ENCODE assay signal across 19 cellular contexts in the genomic region with DNA sequence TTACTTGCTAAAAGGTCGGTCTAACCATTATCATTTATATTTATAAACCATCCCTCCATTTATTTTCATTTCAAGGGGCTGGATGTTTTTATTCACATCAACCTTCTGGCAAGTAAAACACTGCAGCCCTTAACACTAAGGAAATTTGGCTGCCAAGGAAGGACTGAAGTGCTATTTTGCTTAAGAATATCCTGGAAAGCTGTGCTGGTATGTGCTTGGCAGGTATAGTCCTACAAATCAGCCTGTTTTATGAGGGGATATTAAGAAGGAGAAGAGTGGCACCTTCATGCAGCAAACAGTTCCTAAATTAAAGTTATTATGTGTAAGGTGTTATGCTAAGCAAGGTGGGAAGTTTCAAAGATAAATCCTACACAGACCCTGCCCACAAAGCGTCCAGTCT. TPM values are rescaled to one million over a fixed set of nuclear protein-coding genes. Genes with fewer than 3 reads are reported as not detected.
DNase-seq lines count a peak whose midpoint lies in the region; ATAC-seq, FAIRE-seq and TF ChIP-seq lines count a peak whose summit lies in the region.
"Had no signal": no experiment of that assay in that cellular context is flagged by ENCODE, and none has a peak within 500 bp of the region (broad histone marks: within the 10 kb centered on the region; RNA-seq: fewer than 3 reads in every experiment).

No MANE protein-coding gene starts in this region.

- no peaks in the 10 kb centered on the region for H3K27me3 Mint-ChIP-seq in progenitor cell of endocrine pancreas
- H3K27me3 Mint-ChIP-seq: IgD-negative memory B cell had no signal

- H3K4me3 Mint-ChIP-seq in progenitor cell of endocrine pancreas (ENCODE audit: low read depth), result no peak overlapping the region
- H3K4me3 Mint-ChIP-seq: IgD-negative memory B cell, naive B cell had no signal

- no peak overlapping the region for H3K27ac Mint-ChIP-seq in progenitor cell of endocrine pancreas
- H3K27ac Mint-ChIP-seq: IgD-negative memory B cell had no signal

- dilution Hi-C loops in endothelial cell of umbilical vein (cut with MboI; ENCODE audit: extremely low pct_ligation_motif_present, low sequenced_read_pairs), result no loop called here

- H3K9me3 ChIP-seq in PC-9 (ENCODE audit: insufficient read depth, low read depth) (peaks cover 7% of the 10 kb centered on the region; the same call in 1 of the 2 replicates), endothelial cell of umbilical vein (replicated peaks; ENCODE audit: control insufficient read depth, insufficient read depth, low read length) (no peaks in the 10 kb centered on the region), ovary (no peaks in the 10 kb centered on the region), transverse colon (no peaks in the 10 kb centered on the region)

- POLR2A ChIA-PET in PC-9 (lab: Charles Lee; ENCODE audit: unreplicated experiment) (no interaction called here), endothelial cell of umbilical vein (lab: Charles Lee) (no interaction called here)

- H3K9me2 ChIP-seq in PC-9 (ENCODE audit: insufficient read depth), result no peaks in the 10 kb centered on the region

- no peaks in the 10 kb centered on the region for H3K9me1 ChIP-seq in endothelial cell of umbilical vein (replicated peaks; ENCODE audit: control insufficient read depth, extremely low read depth, insufficient read depth, low read length)

- no peak for TF ChIP-seq CTCF in PC-9 (conservative IDR thresholded peaks at IDR 0.05)
- no peak for TF ChIP-seq CTCF in endothelial cell of umbilical vein (IDR thresholded peaks at IDR 0.05; ENCODE audit: extremely low read depth in 1 of 2, insufficient read depth in 1 of 2, low read depth in 1 of 2, low read length in 2 of 2)
- no peak for TF ChIP-seq CTCF in ovary (IDR thresholded peaks at IDR 0.05)
- no peak for TF ChIP-seq CTCF in transverse colon (IDR thresholded peaks at IDR 0.05)
- no peak for TF ChIP-seq CTCF in progenitor cell of endocrine pancreas (IDR thresholded peaks at IDR 0.05; ENCODE audit: unreplicated experiment)

- in situ Hi-C loops in transverse colon (cut with MboI; ENCODE audit: low pct_ligation_motif_present in 1 of 4, low pct_unique_long_range_greater_than_20kb in 1 of 4, low sequenced_read_pairs in 3 of 4), result no loop called here

- H3K27ac ChIP-seq in PC-9 (peak overlapping the region; percentile 50), endothelial cell of umbilical vein (ENCODE audit: insufficient read depth, low read depth, low read length) (peak overlapping the region; percentile 12), ovary (peak overlapping the region in 1 of 2 donors; percentile 40), transverse colon (peak overlapping the region; percentile 6 to 40 (median 31))

- 11 to 21% (median 18%) methylated on average over 2 of the region's 2 CpGs for WGBS in ovary, 3 donors
- 57 to 72% methylated on average over 2 of the region's 2 CpGs for WGBS in transverse colon (ENCODE audit: low coverage in 1 of 2), 2 donors

- no peaks in the 10 kb centered on the region for H4K20me1 ChIP-seq in PC-9 (ENCODE audit: insufficient read depth)
- no peaks in the 10 kb centered on the region for H4K20me1 ChIP-seq in endothelial cell of umbilical vein (replicated peaks; ENCODE audit: control insufficient read depth, extremely low read depth, insufficient read depth, low read length)

- ATAC-seq in GM21825 (IDR thresholded peaks at IDR 0.05; ENCODE audit: unreplicated experiment), result no peak

- intact Hi-C loops in PC-9 (cut with micrococcal nuclease; ENCODE audit: unreplicated experiment), result loop anchor here (1.0 kb wide), 1 partner anchor 14 kb away; no protein-coding TSS in a partner anchor
- intact Hi-C loops in endothelial cell of umbilical vein (cut with micrococcal nuclease), result loop anchor here (1.0 to 2.0 kb wide), 3 partner anchors 9 to 135 kb away; no protein-coding TSS in a partner anchor
- intact Hi-C loops in ovary (cut with DNase I), result no loop called here
- intact Hi-C loops in transverse colon (cut with DNase I; ENCODE audit: low total_unique reads), result no loop called here

- TF ChIP-seq EP300 in ovary (IDR thresholded peaks at IDR 0.05) (no peak), transverse colon (IDR thresholded peaks at IDR 0.05; ENCODE audit: low read depth) (no peak)

- peak overlapping the region; percentile 41 for H3K9ac ChIP-seq in endothelial cell of umbilical vein (replicated peaks; ENCODE audit: extremely low read depth, insufficient read depth, low read length)

- peak overlapping the region; percentile 58 for H3K4me2 ChIP-seq in PC-9
- H3K4me2 ChIP-seq in endothelial cell of umbilical vein (ENCODE audit: insufficient read depth, low read length), result peak overlapping the region; percentile 65

- no peaks in the 10 kb centered on the region for H3K36me3 ChIP-seq in PC-9 (ENCODE audit: low read depth)
- H3K36me3 ChIP-seq in endothelial cell of umbilical vein (ENCODE audit: control insufficient read depth in 2 of 2, extremely low read depth in 1 of 2, insufficient read depth in 2 of 2, low read length in 2 of 2), result no peaks in the 10 kb centered on the region
- H3K36me3 ChIP-seq in ovary, result no peaks in the 10 kb centered on the region
- H3K36me3 ChIP-seq in transverse colon, result no peaks in the 10 kb centered on the region

- H3F3A ChIP-seq in PC-9 (ENCODE audit: insufficient read depth, low read depth), result peaks cover 5% of the 10 kb centered on the region

- CTCF ChIA-PET in PC-9 (lab: Charles Lee) (no interaction called here), endothelial cell of umbilical vein (lab: Charles Lee) (interaction anchor here (1.0 to 1.2 kb wide), 2 partner anchors 9 to 82 kb away, joined by 3 to 5 read pairs; no protein-coding TSS in a partner anchor)

- H2AFZ ChIP-seq in PC-9 (no peak overlapping the region), endothelial cell of umbilical vein (ENCODE audit: low read depth, low read length) (no peak overlapping the region)

- H3K4me1 ChIP-seq in PC-9 (replicated peaks; ENCODE audit: insufficient read depth), result peaks cover 24% of the 10 kb centered on the region
- H3K4me1 ChIP-seq in endothelial cell of umbilical vein (ENCODE audit: control insufficient read depth, extremely low read depth, insufficient read depth, low read length), result peaks cover 28% of the 10 kb centered on the region
- peaks cover 7% of the 10 kb centered on the region for H3K4me1 ChIP-seq in ovary (ENCODE audit: insufficient read depth)
- peaks cover 3 to 48% (median 30%) of the 10 kb centered on the region in 4 donors for H3K4me1 ChIP-seq in transverse colon

- BruUV-seq in PC-9 (replicated peaks; lab: Mats Ljungman, UMichigan) (no TSS peak), endothelial cell of umbilical vein (replicated peaks; lab: Mats Ljungman, UMichigan) (no TSS peak)

- DNase-seq in PC-9 (no peak), endothelial cell of umbilical vein (ENCODE audit: low read depth, low spot score) (no peak), ovary (no peak), transverse colon (no peak), COLO829 (ENCODE audit: low spot score) (no peak), progenitor cell of endocrine pancreas (ENCODE audit: low spot score, unreplicated experiment) (no peak)
- DNase-seq: activated naive CD4-positive, alpha-beta T cell; activated T-cell treated with anti-CD3 and anti-CD28 coated beads for 4 hours; AML-193; anterior cingulate cortex; MM.1S; naive B cell; NCI-H187; SW 1271 had no signal

- H3K4me3 ChIP-seq in PC-9, result no peak overlapping the region
- H3K4me3 ChIP-seq in endothelial cell of umbilical vein (replicated peaks in 1 of 3; ENCODE audit: insufficient read depth in 1 of 3, low read depth in 1 of 3, low read length in 3 of 3), result peak overlapping the region in 1 of 3 experiments; percentile 14
- peak overlapping the region; percentile 9 for H3K4me3 ChIP-seq in ovary
- H3K4me3 ChIP-seq in transverse colon, result no peak overlapping the region

- H3K79me2 ChIP-seq in PC-9 (ENCODE audit: low read depth) (peaks cover 66% of the 10 kb centered on the region), endothelial cell of umbilical vein (ENCODE audit: control insufficient read depth, insufficient read depth, low read length) (peaks cover 91% of the 10 kb centered on the region)

- TF ChIP-seq POLR2A in endothelial cell of umbilical vein (IDR thresholded peaks at IDR 0.05; ENCODE audit: low read depth, low read length) (no peak), ovary (IDR thresholded peaks at IDR 0.05) (no peak), transverse colon (IDR thresholded peaks at IDR 0.05) (no peak)

- FAIRE-seq in endothelial cell of umbilical vein (lab: Jason Lieb, UNC), result no peak
- FAIRE-seq: colon, H54, TTC549 had no signal

- H3K9me3 Mint-ChIP-seq in progenitor cell of endocrine pancreas (ENCODE audit: low read depth), result peaks cover 5% of the 10 kb centered on the region

- peaks cover 31% of the 10 kb centered on the region for H3K4me1 Mint-ChIP-seq in progenitor cell of endocrine pancreas (ENCODE audit: low read depth)

- no peaks in the 10 kb centered on the region for H3K27me3 ChIP-seq in PC-9 (ENCODE audit: insufficient read depth, low read depth)
- no peaks in the 10 kb centered on the region for H3K27me3 ChIP-seq in endothelial cell of umbilical vein (ENCODE audit: control insufficient read depth in 2 of 2, insufficient read depth in 2 of 2, low read length in 2 of 2)
- no peaks in the 10 kb centered on the region for H3K27me3 ChIP-seq in ovary
- H3K27me3 ChIP-seq in transverse colon, result no peaks in the 10 kb centered on the region

- H3K36me3 Mint-ChIP-seq in progenitor cell of endocrine pancreas (ENCODE audit: insufficient read depth), result peaks cover 6% of the 10 kb centered on the region

TF ChIP-seq in endothelial cell of umbilical vein, 7 proteins besides CTCF, POLR2A, EP300 and RAD21 (continues in another document):
- no peak for TF ChIP-seq MYC (IDR thresholded peaks at IDR 0.05; ENCODE audit: low read depth, low read length)
- TF ChIP-seq, protein P1, sequence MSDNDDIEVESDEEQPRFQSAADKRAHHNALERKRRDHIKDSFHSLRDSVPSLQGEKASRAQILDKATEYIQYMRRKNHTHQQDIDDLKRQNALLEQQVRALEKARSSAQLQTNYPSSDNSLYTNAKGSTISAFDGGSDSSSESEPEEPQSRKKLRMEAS (IDR thresholded peaks at IDR 0.05; ENCODE audit: insufficient read depth, insufficient read length), result no peak
- TF ChIP-seq EZH2 (IDR thresholded peaks at IDR 0.05; ENCODE audit: borderline replicate concordance, low read depth, low read length, severe bottlenecking), result no peak

RNA-seq across cellular contexts. Expression of gene PHACTR2, which starts 9.8 kb away (rescaled TPM):
- total RNA-seq in PC-9 (2021) (32.8 and 39.8 TPM in 2 replicates), endothelial cell of umbilical vein (160 and 178 TPM in 2 replicates), ovary (10 to 100 TPM; 29.0 to 76.2 (median 47.9) TPM), transverse colon (10 to 100 TPM; 38.6 to 56.8 (median 48.7) TPM), progenitor cell of endocrine pancreas (53.7 and 55.2 TPM in 2 replicates)
- polyA plus RNA-seq in endothelial cell of umbilical vein (16.3 and 16.4 TPM in 2 replicates), ovary (10 to 100 TPM in 1 of 2 donors, 1 to 10 TPM in 1; 9.8 to 21.4 TPM)
- polyA plus RNA-seq in endothelial cell of umbilical vein (2011; cell fraction: cytosol; rRNA removed), result 29.6 and 33.0 TPM in 2 replicates
- polyA plus RNA-seq in endothelial cell of umbilical vein (2011; cell fraction: nucleus; rRNA removed), result 39.3 and 44.1 TPM in 2 replicates
- 31.3 and 53.0 TPM in 2 replicates for polyA plus RNA-seq in endothelial cell of umbilical vein (2012)
- 70.7 and 72.0 TPM in 2 replicates for polyA minus RNA-seq in endothelial cell of umbilical vein
- polyA minus RNA-seq in endothelial cell of umbilical vein (2011; cell fraction: cytosol; rRNA and poly(A)+ RNA removed), result 8.0 TPM
- polyA minus RNA-seq in endothelial cell of umbilical vein (2011; cell fraction: nucleus; rRNA and poly(A)+ RNA removed), result 81.0 and 88.1 TPM in 2 replicates

Comparison
In these comparisons a context has a peak if more than half of its experiments do, and no peak if none do; other contexts are left out.
1. intact Hi-C loops: an anchor here in PC-9 (1.0 kb wide) and endothelial cell of umbilical vein (1.0 to 2.0 kb wide); none called in ovary and transverse colon.